In the genomic region with DNA sequence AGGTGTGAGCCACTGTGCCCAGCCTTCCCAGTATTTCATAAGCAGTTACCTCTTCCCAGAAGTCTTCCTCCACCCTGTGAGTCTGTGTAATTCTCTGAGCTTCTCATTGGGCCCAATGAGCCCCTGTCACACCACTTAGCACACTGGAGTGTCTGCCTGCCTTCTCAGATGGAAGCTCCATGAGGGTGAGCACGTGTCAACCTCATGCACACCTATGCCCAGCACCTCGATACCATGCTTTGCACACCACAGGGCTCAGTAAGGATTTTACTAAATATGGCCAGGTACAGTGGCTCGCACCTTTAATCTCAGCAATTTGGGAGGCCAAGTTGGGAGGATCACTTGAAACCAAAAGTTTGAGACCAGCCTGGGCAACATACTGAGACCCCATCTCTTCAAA, we compare ENCODE assay signal across 11 cellular contexts. TPM values are rescaled to one million over a fixed set of nuclear protein-coding genes. Genes with fewer than 3 reads are reported as not detected.
"Had no signal": no experiment of that assay in that cellular context is flagged by ENCODE, and none has a peak within 500 bp of the region (broad histone marks: within the 10 kb centered on the region; RNA-seq: fewer than 3 reads in every experiment).

No MANE protein-coding gene starts in this region.

RNA-seq across cellular contexts. Expression of gene CCDC201, which starts 46.3 kb away (rescaled TPM):
- total RNA-seq: stomach, subcutaneous adipose tissue, suprapubic skin, temporal lobe, thoracic aorta, thyroid gland, tibial nerve, transverse colon, ureter, urinary bladder, vagina had no signal
- polyA plus RNA-seq: stomach, urinary bladder had no signal
